In the genomic region with DNA sequence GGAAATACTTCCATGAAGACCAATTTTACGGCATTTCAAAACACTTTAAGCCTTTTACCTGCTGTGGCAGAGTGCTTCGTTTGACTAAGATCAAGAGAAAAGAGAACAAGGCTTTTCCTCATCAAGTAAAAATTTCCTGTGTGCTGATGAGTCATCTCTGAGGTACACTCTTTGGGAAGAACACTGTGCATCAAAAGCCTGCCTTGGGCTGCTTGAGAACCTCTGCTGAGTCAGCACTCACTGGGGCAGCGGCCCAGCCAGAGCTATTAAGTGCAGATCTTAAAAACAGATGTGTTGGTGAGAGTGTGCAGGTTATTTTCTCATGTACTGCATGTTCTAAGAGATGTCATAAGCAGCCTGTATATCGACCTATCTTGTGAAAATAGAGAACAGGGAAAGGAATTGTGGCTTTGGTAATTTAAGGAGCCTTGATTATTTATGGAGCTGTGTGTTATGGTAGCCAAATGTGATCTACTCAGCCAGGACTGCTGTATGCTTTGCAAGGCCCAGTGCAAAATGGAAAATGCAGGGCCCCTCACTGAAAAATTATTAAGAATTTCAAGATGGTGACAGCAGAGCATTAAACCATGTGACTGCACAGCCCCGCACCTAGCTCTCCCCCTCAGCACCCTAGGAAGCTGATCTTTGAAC, we compare ENCODE assay signal across 8 cellular contexts.
DNase-seq lines count a peak whose midpoint lies in the region; ATAC-seq and TF ChIP-seq lines count a peak whose summit lies in the region.

No MANE protein-coding gene starts in this region.

- no peaks in the 10 kb centered on the region for H4K20me1 ChIP-seq in DND-41 (ENCODE audit: insufficient read depth, low read length)

- no peaks in the 10 kb centered on the region for H3K27me3 Mint-ChIP-seq in activated T-helper 2 cell treated with anti-CD3 and anti-CD28 coated beads, Interferon-gamma antibody, Interleukin-2, Interleukin-4, amounts not matched to agents 10 μg/mL and 5 μg/mL and 100 μg/mL, durations not matched to agents 14 hours and 24 hours and 36 hours (ENCODE audit: low read depth)

- TF ChIP-seq EP300 in esophagus muscularis mucosa (IDR thresholded peaks at IDR 0.05), result no peak

- H3K36me3 ChIP-seq in DND-41 (ENCODE audit: insufficient read depth, low read length), result no peaks in the 10 kb centered on the region
- peaks cover 0 to 4% (median 0%) of the 10 kb centered on the region in 3 donors for H3K36me3 ChIP-seq in skeletal muscle tissue (ENCODE audit: control insufficient read depth in 3 of 3, insufficient read depth in 3 of 3, low read length in 3 of 3)
- peaks cover 0 to 57% (median 14%) of the 10 kb centered on the region in 4 donors for H3K36me3 ChIP-seq in esophagus muscularis mucosa

- intact Hi-C loops in right cardiac atrium (cut with DNase I) (no loop called here), esophagus muscularis mucosa (cut with DNase I) (no loop called here)
- intact Hi-C loops in activated T-helper 2 cell treated with anti-CD3 and anti-CD28 coated beads, Interferon-gamma antibody, Interleukin-2, Interleukin-4, amounts not matched to agents 10 μg/mL and 5 μg/mL and 100 μg/mL, durations not matched to agents 14 hours and 24 hours and 36 hours (cut with micrococcal nuclease), result no loop called here

- peak overlapping the region in 1 of 2 donors; percentile 50 for H3K27ac Mint-ChIP-seq in activated naive CD4-positive, alpha-beta T cell treated with anti-CD3 and anti-CD28 coated beads, Interleukin-2, amount 50 U/mL, for 72 hours
- H3K27ac Mint-ChIP-seq in activated T-helper 2 cell treated with anti-CD3 and anti-CD28 coated beads, Interferon-gamma antibody, Interleukin-2, Interleukin-4, amounts not matched to agents 10 μg/mL and 5 μg/mL and 100 μg/mL, durations not matched to agents 14 hours and 24 hours and 36 hours, result no peak overlapping the region

- no peak for TF ChIP-seq POLR2A in esophagus muscularis mucosa (IDR thresholded peaks at IDR 0.05; ENCODE audit: low read depth)

- peak; percentile 57 for ATAC-seq in DND-41 (ENCODE audit: insufficient read depth, low read depth)
- peak; percentile 58 to 70 for ATAC-seq in activated naive CD4-positive, alpha-beta T cell treated with anti-CD3 and anti-CD28 coated beads, Interleukin-2, amount 50 U/mL, for 72 hours
- ATAC-seq in right cardiac atrium, result peak; percentile 41 to 74
- ATAC-seq in GM18502 (IDR thresholded peaks at IDR 0.05; ENCODE audit: poor library complexity, unreplicated experiment), result no peak

- H3K4me3 ChIP-seq in DND-41 (ENCODE audit: low read depth in 1 of 2, low read length in 2 of 2), result no peak overlapping the region
- no peak overlapping the region for H3K4me3 ChIP-seq in right cardiac atrium (ENCODE audit: low read length)
- peak overlapping the region in 1 of 3 donors; percentile 4 for H3K4me3 ChIP-seq in skeletal muscle tissue (ENCODE audit: low read length in 3 of 3)
- no peak overlapping the region for H3K4me3 ChIP-seq in esophagus muscularis mucosa

- H3K27me3 ChIP-seq in DND-41 (ENCODE audit: insufficient read depth, low read length, poor library complexity) (no peaks in the 10 kb centered on the region), right cardiac atrium (ENCODE audit: control insufficient read depth, insufficient read depth) (no peaks in the 10 kb centered on the region), skeletal muscle tissue (ENCODE audit: control insufficient read depth in 3 of 3, insufficient read depth in 3 of 3, low read length in 3 of 3) (no peaks in the 10 kb centered on the region), esophagus muscularis mucosa (no peaks in the 10 kb centered on the region)

- no peak overlapping the region for H3K4me3 Mint-ChIP-seq in activated T-helper 2 cell treated with anti-CD3 and anti-CD28 coated beads, Interferon-gamma antibody, Interleukin-2, Interleukin-4, amounts not matched to agents 10 μg/mL and 5 μg/mL and 100 μg/mL, durations not matched to agents 14 hours and 24 hours and 36 hours (ENCODE audit: low read depth)

- H3K4me1 Mint-ChIP-seq in activated T-helper 2 cell treated with anti-CD3 and anti-CD28 coated beads, Interferon-gamma antibody, Interleukin-2, Interleukin-4, amounts not matched to agents 10 μg/mL and 5 μg/mL and 100 μg/mL, durations not matched to agents 14 hours and 24 hours and 36 hours (ENCODE audit: low read depth), result peaks cover 31% of the 10 kb centered on the region

- H3K4me2 ChIP-seq in DND-41 (ENCODE audit: insufficient read depth, low read length), result no peak overlapping the region

- no peaks in the 10 kb centered on the region for H3K9me3 ChIP-seq in DND-41 (ENCODE audit: insufficient read depth, low read length, severe bottlenecking)
- H3K9me3 ChIP-seq in right cardiac atrium (ENCODE audit: control insufficient read depth, low read length), result no peaks in the 10 kb centered on the region
- no peaks in the 10 kb centered on the region for H3K9me3 ChIP-seq in skeletal muscle tissue (ENCODE audit: control insufficient read depth in 3 of 3, low read length in 3 of 3)
- no peaks in the 10 kb centered on the region for H3K9me3 ChIP-seq in esophagus muscularis mucosa

- H3K4me1 ChIP-seq in DND-41 (ENCODE audit: insufficient read depth, low read length) (peaks cover 8% of the 10 kb centered on the region; the same call in 1 of the 2 replicates), right cardiac atrium (ENCODE audit: control insufficient read depth, insufficient read depth, low read length) (peaks cover 9% of the 10 kb centered on the region), skeletal muscle tissue (ENCODE audit: control insufficient read depth in 3 of 3, insufficient read depth in 3 of 3, low read length in 3 of 3) (peaks cover 26 to 33% (median 32%) of the 10 kb centered on the region in 3 donors), esophagus muscularis mucosa (peaks cover 5 to 25% (median 14%) of the 10 kb centered on the region in 4 donors)

- WGBS in right cardiac atrium, result 65% methylated on average over 5 of the region's 5 CpGs
- 56% methylated on average over 5 of the region's 5 CpGs for WGBS in esophagus muscularis mucosa

- TF ChIP-seq CTCF in DND-41 (IDR thresholded peaks at IDR 0.05; ENCODE audit: borderline replicate concordance, extremely low read depth, low read length, poor library complexity, severe bottlenecking), result no peak
- no peak for TF ChIP-seq CTCF in esophagus muscularis mucosa (IDR thresholded peaks at IDR 0.05)

- H3K36me3 Mint-ChIP-seq in activated naive CD4-positive, alpha-beta T cell treated with anti-CD3 and anti-CD28 coated beads, Interleukin-2, amount 50 U/mL, for 72 hours, result no peaks in the 10 kb centered on the region
- no peaks in the 10 kb centered on the region for H3K36me3 Mint-ChIP-seq in activated T-helper 2 cell treated with anti-CD3 and anti-CD28 coated beads, Interferon-gamma antibody, Interleukin-2, Interleukin-4, amounts not matched to agents 10 μg/mL and 5 μg/mL and 100 μg/mL, durations not matched to agents 14 hours and 24 hours and 36 hours (ENCODE audit: low read depth)

- H3K9ac ChIP-seq in DND-41 (ENCODE audit: low read depth, low read length), result no peak overlapping the region
- peak overlapping the region in 1 of 3 donors; percentile 39 for H3K9ac ChIP-seq in skeletal muscle tissue (ENCODE audit: low read depth in 1 of 3, low read length in 3 of 3)

- no peaks in the 10 kb centered on the region for H3K79me2 ChIP-seq in DND-41 (ENCODE audit: insufficient read depth, low read length)

- H3K27ac ChIP-seq in DND-41 (ENCODE audit: low read length), result no peak overlapping the region
- H3K27ac ChIP-seq in right cardiac atrium (ENCODE audit: low read length), result peak overlapping the region; percentile 37
- peak overlapping the region; percentile 63 for H3K27ac ChIP-seq in skeletal muscle tissue (ENCODE audit: low read depth, low read length)
- H3K27ac ChIP-seq in esophagus muscularis mucosa (replicated peaks in 1 of 4), result peak overlapping the region in 1 of 4 donors; percentile 43

- peak; percentile 13 for DNase-seq in DND-41
- peak; percentile 97 for DNase-seq in LHCN-M2 (ENCODE audit: low read depth)
- DNase-seq in activated naive CD4-positive, alpha-beta T cell treated with anti-CD3 and anti-CD28 coated beads, Interleukin-2, amount 50 U/mL, for 72 hours (ENCODE audit: low spot score in 2 of 2), result no peak
- DNase-seq in right cardiac atrium, result peak in 2 of 3 donors; percentile 17 to 62
- no peak for DNase-seq in esophagus muscularis mucosa (ENCODE audit: extremely low spot score)
- no peak for DNase-seq in activated T-helper 2 cell treated with anti-CD3 and anti-CD28 coated beads, Interferon-gamma antibody, Interleukin-2, Interleukin-4, amounts not matched to agents 10 μg/mL and 5 μg/mL and 100 μg/mL, durations not matched to agents 14 hours and 24 hours and 36 hours (ENCODE audit: low spot score)

- no peaks in the 10 kb centered on the region for H3K9me3 Mint-ChIP-seq in activated naive CD4-positive, alpha-beta T cell treated with anti-CD3 and anti-CD28 coated beads, Interleukin-2, amount 50 U/mL, for 72 hours
- H3K9me3 Mint-ChIP-seq in activated T-helper 2 cell treated with anti-CD3 and anti-CD28 coated beads, Interferon-gamma antibody, Interleukin-2, Interleukin-4, amounts not matched to agents 10 μg/mL and 5 μg/mL and 100 μg/mL, durations not matched to agents 14 hours and 24 hours and 36 hours, result no peaks in the 10 kb centered on the region

- no peak overlapping the region for H2AFZ ChIP-seq in DND-41 (ENCODE audit: low read depth, low read length)

Comparison
In these comparisons a context has a peak if more than half of its experiments do, and no peak if none do; other contexts are left out.
1. DNase-seq: peak in DND-41 (single experiment), LHCN-M2 (single experiment) and right cardiac atrium (2 of 3); none in activated naive CD4-positive, alpha-beta T cell treated with anti-CD3 and anti-CD28 coated beads, Interleukin-2, amount 50 U/mL, for 72 hours (0 of 2), esophagus muscularis mucosa (single experiment) and activated T-helper 2 cell treated with anti-CD3 and anti-CD28 coated beads, Interferon-gamma antibody, Interleukin-2, Interleukin-4, amounts not matched to agents 10 μg/mL and 5 μg/mL and 100 μg/mL, durations not matched to agents 14 hours and 24 hours and 36 hours (single experiment).